9 cellular contexts compared by ENCODE assay signal in genomic region chr5:64635056-64635686, GRCh38. TPM values are rescaled to one million over a fixed set of nuclear protein-coding genes. Genes with fewer than 3 reads are reported as not detected.
DNase-seq lines count a peak whose midpoint lies in the region; ATAC-seq and TF ChIP-seq lines count a peak whose summit lies in the region.
"Had no signal": no experiment of that assay in that cellular context is flagged by ENCODE, and none has a peak within 500 bp of the region (broad histone marks: within the 10 kb centered on the region; RNA-seq: fewer than 3 reads in every experiment).

No MANE protein-coding gene starts in this region.

- H3K36me3 Mint-ChIP-seq in stimulated activated naive B cell treated with anti-CD40 and anti-IgM and Interleukin-4, amounts not matched to agents 10 μg/mL and 1 μg/mL and 100 μg/mL, for 72 hours = no peaks in the 10 kb centered on the region

- H3K27ac ChIP-seq in DND-41 (ENCODE audit: low read length) = no peak overlapping the region
- H3K27ac ChIP-seq in WERI-Rb-1 = no peak overlapping the region
- no peak overlapping the region for H3K27ac ChIP-seq in tibial nerve
- H3K27ac ChIP-seq: SK-N-MC had no signal

- H3K27ac Mint-ChIP-seq in stimulated activated naive B cell treated with anti-CD40 and anti-IgM and Interleukin-4, amounts not matched to agents 10 μg/mL and 1 μg/mL and 100 μg/mL, for 72 hours = no peak overlapping the region

- H3K9me3 ChIP-seq in DND-41 (ENCODE audit: insufficient read depth, low read length, severe bottlenecking) = no peaks in the 10 kb centered on the region
- H3K9me3 ChIP-seq in WERI-Rb-1 (ENCODE audit: severe bottlenecking) = no peaks in the 10 kb centered on the region
- H3K9me3 ChIP-seq in tibial nerve = no peaks in the 10 kb centered on the region

- H3K27me3 ChIP-seq in DND-41 (ENCODE audit: insufficient read depth, low read length, poor library complexity) (peaks cover 23% of the 10 kb centered on the region), WERI-Rb-1 (ENCODE audit: insufficient read depth, low read depth, severe bottlenecking) (no peaks in the 10 kb centered on the region), tibial nerve (no peaks in the 10 kb centered on the region)

- no peak overlapping the region for H2AFZ ChIP-seq in DND-41 (ENCODE audit: low read depth, low read length)

- H3K36me3 ChIP-seq in DND-41 (ENCODE audit: insufficient read depth, low read length) (no peaks in the 10 kb centered on the region), WERI-Rb-1 (no peaks in the 10 kb centered on the region), tibial nerve (no peaks in the 10 kb centered on the region)

- no peaks in the 10 kb centered on the region for H3K79me2 ChIP-seq in DND-41 (ENCODE audit: insufficient read depth, low read length)

- ATAC-seq in DND-41 (ENCODE audit: insufficient read depth, low read depth) (peak; percentile 55; the same call in 1 of the 3 replicates), HG03159 (IDR thresholded peaks at IDR 0.05; ENCODE audit: unreplicated experiment) (peak; percentile 41)
- ATAC-seq in stimulated activated naive B cell treated with anti-CD40 and anti-IgM and Interleukin-4, amounts not matched to agents 10 μg/mL and 1 μg/mL and 100 μg/mL, for 72 hours (replicated peaks) = no peak

- H3K4me1 Mint-ChIP-seq in stimulated activated naive B cell treated with anti-CD40 and anti-IgM and Interleukin-4, amounts not matched to agents 10 μg/mL and 1 μg/mL and 100 μg/mL, for 72 hours = peaks cover 4 to 5% of the 10 kb centered on the region in 2 donors

- no peak overlapping the region for H3K9ac ChIP-seq in DND-41 (ENCODE audit: low read depth, low read length)

- H3K4me3 ChIP-seq in DND-41 (ENCODE audit: low read depth in 1 of 2, low read length in 2 of 2) (no peak overlapping the region), WERI-Rb-1 (ENCODE audit: low read depth, low read length) (no peak overlapping the region), tibial nerve (no peak overlapping the region)
- H3K4me3 ChIP-seq: SK-N-MC had no signal

- peaks cover 24 to 27% of the 10 kb centered on the region in 2 donors for H3K27me3 Mint-ChIP-seq in stimulated activated naive B cell treated with anti-CD40 and anti-IgM and Interleukin-4, amounts not matched to agents 10 μg/mL and 1 μg/mL and 100 μg/mL, for 72 hours

- peak; percentile 82 for TF ChIP-seq CTCF in DND-41 (IDR thresholded peaks at IDR 0.05; ENCODE audit: borderline replicate concordance, extremely low read depth, low read length, poor library complexity, severe bottlenecking)
- peak; percentile 18; the same call in 1 of the 2 replicates for TF ChIP-seq CTCF in WERI-Rb-1 (IDR thresholded peaks at IDR 0.05; ENCODE audit: low read depth, low read length)
- peak; percentile 60 to 77 (median 68) for TF ChIP-seq CTCF in tibial nerve (IDR thresholded peaks at IDR 0.05)

- H3K4me1 ChIP-seq in DND-41 (ENCODE audit: insufficient read depth, low read length) (no peaks in the 10 kb centered on the region), tibial nerve (peaks cover 0 to 3% (median 0%) of the 10 kb centered on the region in 4 donors)

- H3K4me3 Mint-ChIP-seq in stimulated activated naive B cell treated with anti-CD40 and anti-IgM and Interleukin-4, amounts not matched to agents 10 μg/mL and 1 μg/mL and 100 μg/mL, for 72 hours = no peak overlapping the region

- H4K20me1 ChIP-seq in DND-41 (ENCODE audit: insufficient read depth, low read length) = no peaks in the 10 kb centered on the region

- 0 to 2% methylated on average over 1 of the region's 1 CpG for WGBS in tibial nerve, 2 donors

- no peaks in the 10 kb centered on the region for H3K9me3 Mint-ChIP-seq in stimulated activated naive B cell treated with anti-CD40 and anti-IgM and Interleukin-4, amounts not matched to agents 10 μg/mL and 1 μg/mL and 100 μg/mL, for 72 hours

- no peak overlapping the region for H3K4me2 ChIP-seq in DND-41 (ENCODE audit: insufficient read depth, low read length)

- no peak for TF ChIP-seq POLR2A in tibial nerve (IDR thresholded peaks at IDR 0.05)

- DNase-seq in DND-41 = no peak
- DNase-seq in WERI-Rb-1 = no peak
- peak; percentile 17 for DNase-seq in iPS-NIHi7 (ENCODE audit: extremely low spot score)
- DNase-seq in tibial nerve (ENCODE audit: low spot score in 2 of 2) = no peak
- DNase-seq in stimulated activated naive B cell treated with anti-CD40 and anti-IgM and Interleukin-4, amounts not matched to agents 10 μg/mL and 1 μg/mL and 100 μg/mL, for 72 hours = no peak
- DNase-seq in T1000 (lab: John Stamatoyannopoulos, UW) = no peak
- DNase-seq in stimulated activated CD4-positive, alpha-beta T cell treated with anti-CD3 and anti-CD28 coated beads, Interleukin-12 subunit alpha, Interleukin-12 subunit beta, amount 100 ng/mL, for 4 hours = no peak

- no peak for TF ChIP-seq EP300 in tibial nerve (IDR thresholded peaks at IDR 0.05)

RNA-seq across cellular contexts. Expression of gene SHISAL2B, which starts 55.1 kb away (rescaled TPM):
- total RNA-seq in tibial nerve = not detected

Comparison
In these comparisons a context has a peak if more than half of its experiments do, and no peak if none do; other contexts are left out.
1. ATAC-seq: peak in DND-41 (single experiment) and HG03159 (single experiment); none in stimulated activated naive B cell treated with anti-CD40 and anti-IgM and Interleukin-4, amounts not matched to agents 10 μg/mL and 1 μg/mL and 100 μg/mL, for 72 hours (0 of 2).
2. CTCF ChIP-seq: peak in every context shown above with its lines; median percentile 82 in DND-41; 68 in tibial nerve; 18 in WERI-Rb-1.